Comparison of ENCODE assay signal across 19 cellular contexts in genomic region chr2:216164087-216164486, GRCh38. TPM values are rescaled to one million over a fixed set of nuclear protein-coding genes. Genes with fewer than 3 reads are reported as not detected.
DNase-seq lines count a peak whose midpoint lies in the region; ATAC-seq and TF ChIP-seq lines count a peak whose summit lies in the region.
"Had no signal": no experiment of that assay in that cellular context is flagged by ENCODE, and none has a peak within 500 bp of the region (broad histone marks: within the 10 kb centered on the region; RNA-seq: fewer than 3 reads in every experiment).

No MANE protein-coding gene starts in this region.

- no peak for DNase-seq in activated naive CD4-positive, alpha-beta T cell treated with anti-CD3 and anti-CD28 coated beads, Interleukin-2, amount 10 ng/mL, durations not matched to agents 7 days and 5 days
- no peak for DNase-seq in activated naive CD4-positive, alpha-beta T cell treated with anti-CD3 and anti-CD28 coated beads for 36 hours
- DNase-seq in left lobe of liver (ENCODE audit: low spot score) (no peak), smooth muscle cell (lab: John Stamatoyannopoulos, UW; ENCODE audit: unreplicated experiment) (no peak), T-helper 17 cell (no peak), NCI-H1436 treated with DMSO at 0.1 percent for 48 hours (lab: John Stamatoyannopoulos, UW) (no peak)
- DNase-seq: BE2C, DMS79, HFFc6, MM.1S, NCI-H1048, NCI-H1436, NCI-H2029 treated with DMSO at 0.1 percent for 48 hours, NCI-H524 treated with DMSO at 0.1 percent for 48 hours, NCI-H82, SIG-M5 had no signal

- H3K9ac ChIP-seq in smooth muscle cell (ENCODE audit: low read depth) = no peak overlapping the region

- H3F3A ChIP-seq in smooth muscle cell (ENCODE audit: low read depth) = peaks cover 16% of the 10 kb centered on the region

- peaks cover 70% of the 10 kb centered on the region for H4K20me1 ChIP-seq in smooth muscle cell (ENCODE audit: low read depth)

- H3K4me3 Mint-ChIP-seq in activated naive CD4-positive, alpha-beta T cell treated with anti-CD3 and anti-CD28 coated beads, Interleukin-2, amount 10 ng/mL, durations not matched to agents 7 days and 5 days = no peak overlapping the region
- no peak overlapping the region for H3K4me3 Mint-ChIP-seq in activated naive CD4-positive, alpha-beta T cell treated with anti-CD3 and anti-CD28 coated beads for 36 hours
- H3K4me3 Mint-ChIP-seq in activated T-helper 17 cell treated with anti-CD3 and anti-CD28 coated beads, Interleukin-2, amount 50 U/mL, for 72 hours = no peak overlapping the region
- no peak overlapping the region for H3K4me3 Mint-ChIP-seq in T-helper 17 cell
- H3K4me3 Mint-ChIP-seq: HFFc6 had no signal

- intact Hi-C loops in activated naive CD4-positive, alpha-beta T cell treated with anti-CD3 and anti-CD28 coated beads for 36 hours (cut with micrococcal nuclease) = no loop called here

- H3K4me2 ChIP-seq in smooth muscle cell = no peak overlapping the region

- no peak overlapping the region for H3K4me3 ChIP-seq in smooth muscle cell
- H3K4me3 ChIP-seq: K562 had no signal

- H3K9me3 ChIP-seq in smooth muscle cell (replicated peaks; ENCODE audit: low read depth) (no peaks in the 10 kb centered on the region), T-helper 17 cell (ENCODE audit: control insufficient read depth, low read length, poor library complexity, severe bottlenecking) (no peaks in the 10 kb centered on the region)
- H3K9me3 ChIP-seq: BE2C had no signal

- CTCF ChIA-PET in activated naive CD4-positive, alpha-beta T cell treated with anti-CD3 and anti-CD28 coated beads, Interleukin-2, amount 10 ng/mL, durations not matched to agents 7 days and 5 days (lab: Charles Lee) = interaction anchor here (0.6 to 1.5 kb wide), 2 partner anchors 10 to 276 kb away, joined by 3 to 5 read pairs; no protein-coding TSS in a partner anchor
- CTCF ChIA-PET in activated naive CD4-positive, alpha-beta T cell treated with anti-CD3 and anti-CD28 coated beads for 36 hours (lab: Charles Lee) = interaction anchor here (0.7 kb wide), 1 partner anchor 164 kb away, joined by 3 read pairs; no protein-coding TSS in a partner anchor

- no peak for TF ChIP-seq CTCF in smooth muscle cell (IDR thresholded peaks at IDR 0.05; ENCODE audit: borderline replicate concordance, insufficient read depth, poor library complexity, severe bottlenecking)

- peak overlapping the region; percentile 29 for H3K27ac Mint-ChIP-seq in activated naive CD4-positive, alpha-beta T cell treated with anti-CD3 and anti-CD28 coated beads, Interleukin-2, amount 10 ng/mL, durations not matched to agents 7 days and 5 days
- no peak overlapping the region for H3K27ac Mint-ChIP-seq in activated naive CD4-positive, alpha-beta T cell treated with anti-CD3 and anti-CD28 coated beads for 36 hours
- H3K27ac Mint-ChIP-seq in activated T-helper 17 cell treated with anti-CD3 and anti-CD28 coated beads, Interleukin-2, amount 50 U/mL, for 72 hours = peak overlapping the region; percentile 17
- no peak overlapping the region for H3K27ac Mint-ChIP-seq in T-helper 17 cell
- H3K27ac Mint-ChIP-seq: HFFc6 had no signal

- no peaks in the 10 kb centered on the region for H3K9me3 Mint-ChIP-seq in activated naive CD4-positive, alpha-beta T cell treated with anti-CD3 and anti-CD28 coated beads, Interleukin-2, amount 10 ng/mL, durations not matched to agents 7 days and 5 days
- no peaks in the 10 kb centered on the region for H3K9me3 Mint-ChIP-seq in activated naive CD4-positive, alpha-beta T cell treated with anti-CD3 and anti-CD28 coated beads for 36 hours
- H3K9me3 Mint-ChIP-seq in activated T-helper 17 cell treated with anti-CD3 and anti-CD28 coated beads, Interleukin-2, amount 50 U/mL, for 72 hours = no peaks in the 10 kb centered on the region
- H3K9me3 Mint-ChIP-seq: HFFc6 had no signal

- H3K79me2 ChIP-seq in smooth muscle cell (ENCODE audit: low read depth) = peaks cover 15% of the 10 kb centered on the region

- peaks cover 23% of the 10 kb centered on the region for H3K36me3 ChIP-seq in smooth muscle cell (ENCODE audit: low read depth)

- peak overlapping the region; percentile 38 for H3K27ac ChIP-seq in smooth muscle cell (ENCODE audit: low read depth)

- peaks cover 5% of the 10 kb centered on the region for H3K4me1 Mint-ChIP-seq in activated naive CD4-positive, alpha-beta T cell treated with anti-CD3 and anti-CD28 coated beads, Interleukin-2, amount 10 ng/mL, durations not matched to agents 7 days and 5 days
- H3K4me1 Mint-ChIP-seq in activated naive CD4-positive, alpha-beta T cell treated with anti-CD3 and anti-CD28 coated beads for 36 hours (ENCODE audit: low read depth) = peaks cover 33% of the 10 kb centered on the region
- peaks cover 11% of the 10 kb centered on the region for H3K4me1 Mint-ChIP-seq in activated T-helper 17 cell treated with anti-CD3 and anti-CD28 coated beads, Interleukin-2, amount 50 U/mL, for 72 hours
- peaks cover 13% of the 10 kb centered on the region for H3K4me1 Mint-ChIP-seq in T-helper 17 cell

- no peak for ATAC-seq in activated T-helper 17 cell treated with anti-CD3 and anti-CD28 coated beads, Interleukin-2, amount 50 U/mL, for 72 hours (replicated peaks)
- peak; percentile 35 for ATAC-seq in left lobe of liver
- no peak for ATAC-seq in T-helper 17 cell
- ATAC-seq: K562, Panc1 had no signal

- H3K36me3 Mint-ChIP-seq in activated naive CD4-positive, alpha-beta T cell treated with anti-CD3 and anti-CD28 coated beads, Interleukin-2, amount 10 ng/mL, durations not matched to agents 7 days and 5 days = peaks cover 80% of the 10 kb centered on the region
- peaks cover 64% of the 10 kb centered on the region for H3K36me3 Mint-ChIP-seq in activated naive CD4-positive, alpha-beta T cell treated with anti-CD3 and anti-CD28 coated beads for 36 hours (ENCODE audit: low read depth)
- no peaks in the 10 kb centered on the region for H3K36me3 Mint-ChIP-seq in activated T-helper 17 cell treated with anti-CD3 and anti-CD28 coated beads, Interleukin-2, amount 50 U/mL, for 72 hours (ENCODE audit: low read depth)
- H3K36me3 Mint-ChIP-seq in T-helper 17 cell (ENCODE audit: low read depth) = peaks cover 12% of the 10 kb centered on the region

- peaks cover 4% of the 10 kb centered on the region for H3K4me1 ChIP-seq in smooth muscle cell (ENCODE audit: low read depth)
- H3K4me1 ChIP-seq: BE2C had no signal

- no peak overlapping the region for H2AFZ ChIP-seq in smooth muscle cell (ENCODE audit: low read depth)

- WGBS in smooth muscle cell (ENCODE audit: low lambda C conversion rate) = 84% methylated on average over 5 of the region's 5 CpGs

- no peaks in the 10 kb centered on the region for H3K27me3 Mint-ChIP-seq in activated naive CD4-positive, alpha-beta T cell treated with anti-CD3 and anti-CD28 coated beads, Interleukin-2, amount 10 ng/mL, durations not matched to agents 7 days and 5 days
- no peaks in the 10 kb centered on the region for H3K27me3 Mint-ChIP-seq in activated naive CD4-positive, alpha-beta T cell treated with anti-CD3 and anti-CD28 coated beads for 36 hours (ENCODE audit: low read depth)
- no peaks in the 10 kb centered on the region for H3K27me3 Mint-ChIP-seq in activated T-helper 17 cell treated with anti-CD3 and anti-CD28 coated beads, Interleukin-2, amount 50 U/mL, for 72 hours
- H3K27me3 Mint-ChIP-seq in T-helper 17 cell = no peaks in the 10 kb centered on the region

- H3K27me3 ChIP-seq in smooth muscle cell (ENCODE audit: low read depth) = no peaks in the 10 kb centered on the region
- H3K27me3 ChIP-seq: BE2C had no signal

RNA-seq across cellular contexts. Expression of gene XRCC5, which starts 54.9 kb away (rescaled TPM):
- 100 to 1,000 TPM; 486 to 495 TPM for total RNA-seq in activated naive CD4-positive, alpha-beta T cell treated with anti-CD3 and anti-CD28 coated beads for 36 hours
- 100 to 1,000 TPM; 391 to 617 TPM for total RNA-seq in activated T-helper 17 cell treated with anti-CD3 and anti-CD28 coated beads, Interleukin-2, amount 50 U/mL, for 72 hours
- total RNA-seq in left lobe of liver (101 TPM), smooth muscle cell (266 and 283 TPM in 2 replicates), T-helper 17 cell (100 to 1,000 TPM; 151 to 161 TPM)
- 197 and 200 TPM in 2 replicates for polyA plus RNA-seq in smooth muscle cell

Comparison
In these comparisons a context has a peak if more than half of its experiments do, and no peak if none do; other contexts are left out.
1. H3K27ac Mint-ChIP-seq: peak in activated naive CD4-positive, alpha-beta T cell treated with anti-CD3 and anti-CD28 coated beads, Interleukin-2, amount 10 ng/mL, durations not matched to agents 7 days and 5 days (single experiment) and activated T-helper 17 cell treated with anti-CD3 and anti-CD28 coated beads, Interleukin-2, amount 50 U/mL, for 72 hours (single experiment); none in activated naive CD4-positive, alpha-beta T cell treated with anti-CD3 and anti-CD28 coated beads for 36 hours (single experiment) and T-helper 17 cell (single experiment).